5 cellular contexts compared by ENCODE assay signal in the genomic region with DNA sequence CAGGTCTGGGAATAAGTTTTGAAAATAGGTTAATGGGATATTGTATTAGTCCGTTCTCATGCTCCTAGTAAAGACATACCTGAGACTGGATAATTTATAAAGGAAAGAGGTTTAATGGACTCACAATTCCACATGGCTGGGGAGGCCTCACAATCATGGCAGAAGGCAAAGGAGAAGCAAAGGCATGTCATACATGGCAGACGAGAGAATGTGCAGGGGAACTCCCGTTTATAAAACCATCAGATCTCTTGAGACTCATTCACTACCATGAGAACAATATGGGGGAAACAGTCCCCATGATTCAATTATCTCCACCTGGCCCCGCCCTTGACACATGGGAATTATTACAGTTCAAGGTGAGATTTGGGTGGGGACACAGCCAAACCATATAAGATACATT.
A peak's percentile ranks its signal among the peaks of the same experiment; 100 is the strongest.
DNase-seq lines count a peak whose midpoint lies in the region; ATAC-seq, FAIRE-seq and TF ChIP-seq lines count a peak whose summit lies in the region.
"Not testable (repeated sequence)": the region's sequence is repeated elsewhere in the genome, so short reads cannot be mapped to it uniquely, and the experiment has no call there.

No MANE protein-coding gene starts in this region.

- not testable (repeated sequence) for H3K27me3 Mint-ChIP-seq in endothelial cell (ENCODE audit: unreplicated experiment); osteocyte (ENCODE audit: unreplicated experiment)

- 70% methylated on average over 4 of the region's 4 CpGs for WGBS in K562 (ENCODE audit: insufficient coverage, low coverage, missing lambda C conversion rate)
- WGBS in HepG2 (ENCODE audit: low lambda C conversion rate), result 97% methylated on average over 4 of the region's 4 CpGs

- not testable (repeated sequence) for H3K9me3 Mint-ChIP-seq in endothelial cell (ENCODE audit: unreplicated experiment); osteocyte (ENCODE audit: unreplicated experiment)

- H3K36me3 ChIP-seq in HEK293 (ENCODE audit: control insufficient read depth in 2 of 2, insufficient read depth in 1 of 2, low read length in 2 of 2), result peaks cover 0 to 26% of the 10 kb centered on the region in 2 experiments; a peak in 2 of 3 replicates
- H3K36me3 ChIP-seq in K562 (ENCODE audit: control insufficient read depth, insufficient read depth, low read length); HepG2 (replicated peaks in 1 of 2; ENCODE audit: control insufficient read depth in 1 of 2, insufficient read depth in 2 of 2, low read length in 2 of 2): not testable (repeated sequence)

- not testable (repeated sequence) for TF ChIP-seq EP300 in K562 (IDR thresholded peaks at IDR 0.05; ENCODE audit: low read length); HepG2 (IDR thresholded peaks at IDR 0.05; ENCODE audit: low read depth in 2 of 2, low read length in 2 of 2); HepG2 (CRISPR knock-in tag; IDR thresholded peaks at IDR 0.05; ENCODE audit: borderline replicate concordance)

- H3K4me3 ChIP-seq in HEK293 (ENCODE audit: low read depth, low read length); K562; HepG2 (replicated peaks in 1 of 3; ENCODE audit: insufficient read depth in 1 of 3, low read depth in 2 of 3, low read length in 3 of 3): not testable (repeated sequence)

- not testable (repeated sequence) for H3K9me3 ChIP-seq in HEK293 (ENCODE audit: control insufficient read depth, insufficient read depth, low read depth, low read length); K562 (replicated peaks; ENCODE audit: control insufficient read depth, insufficient read depth, low read depth, low read length); HepG2 (ENCODE audit: low read length)

- TF ChIP-seq RAD21 in K562 (CRISPR knock-in tag; conservative IDR thresholded peaks at IDR 0.05 in 1 of 2, IDR thresholded peaks at IDR 0.05 in 1 of 2); HepG2 (CRISPR knock-in tag; IDR thresholded peaks at IDR 0.05): not testable (repeated sequence)

- H3K27ac Mint-ChIP-seq in endothelial cell (ENCODE audit: unreplicated experiment), result not testable (repeated sequence)
- H3K27ac Mint-ChIP-seq in osteocyte (ENCODE audit: unreplicated experiment), result peak overlapping the region; percentile 54

- H3K4me2 ChIP-seq in K562 (ENCODE audit: insufficient read depth, low read length); HepG2 (ENCODE audit: low read depth, low read length): not testable (repeated sequence)

- H3K27me3 ChIP-seq in K562 (ENCODE audit: control insufficient read depth in 2 of 2, insufficient read depth in 2 of 2, low read length in 2 of 2); HepG2 (ENCODE audit: control insufficient read depth in 1 of 2, insufficient read depth in 2 of 2, low read length in 2 of 2): not testable (repeated sequence)

- not testable (repeated sequence) for TF ChIP-seq POLR2A in K562 (conservative IDR thresholded peaks at IDR 0.05); HepG2 (IDR thresholded peaks at IDR 0.05; ENCODE audit: insufficient read depth in 1 of 2, low read depth in 2 of 2, low read length in 2 of 2)

- CTCF ChIA-PET in HEK293 (lab: Yijun Ruan, JAX); K562 (lab: Yijun Ruan, JAX; ENCODE audit: low intra/inter-chr PET ratio); HepG2 (lab: Yijun Ruan, JAX; ENCODE audit: low intra/inter-chr PET ratio, low total read pairs): not testable (repeated sequence)

- DNase-seq in K562 (ENCODE audit: extremely low read depth in 1 of 4, low spot score in 3 of 4); endothelial cell (ENCODE audit: low spot score); HepG2 (ENCODE audit: low spot score); osteocyte (ENCODE audit: extremely low spot score, unreplicated experiment): not testable (repeated sequence)

- not testable (repeated sequence) for TF ChIP-seq CTCF in HEK293 (tag by site-specific recombination; IDR thresholded peaks at IDR 0.05); K562 (IDR thresholded peaks at IDR 0.05 in 2 of 3, conservative IDR thresholded peaks at IDR 0.05 in 1 of 3; ENCODE audit: insufficient read depth in 2 of 3, low read depth in 1 of 3, low read length in 3 of 3); endothelial cell (IDR thresholded peaks at IDR 0.05; ENCODE audit: unreplicated experiment); HepG2 (CRISPR knock-in tag; IDR thresholded peaks at IDR 0.05); osteocyte (IDR thresholded peaks at IDR 0.05)

- ATAC-seq in K562, HepG2: not testable (repeated sequence)

- not testable (repeated sequence) for H3K4me1 ChIP-seq in HEK293 (ENCODE audit: control insufficient read depth, insufficient read depth, low read length); K562 (replicated peaks in 1 of 2; ENCODE audit: control insufficient read depth in 2 of 2, insufficient read depth in 2 of 2, low read length in 2 of 2); HepG2 (ENCODE audit: insufficient read depth, low read length)

- H2AFZ ChIP-seq in K562 (ENCODE audit: low read depth, low read length); HepG2 (ENCODE audit: low read length): not testable (repeated sequence)

- not testable (repeated sequence) for H3K79me2 ChIP-seq in K562 (ENCODE audit: control insufficient read depth, insufficient read depth, low read length); HepG2 (ENCODE audit: insufficient read depth, low read length)

- intact Hi-C loops in K562 (cut with micrococcal nuclease); HepG2 (cut with micrococcal nuclease; ENCODE audit: unreplicated experiment): not testable (repeated sequence)

- not testable (repeated sequence) for FAIRE-seq in K562 (lab: Jason Lieb, UNC); HepG2 (lab: Jason Lieb, UNC)

- peak overlapping the region; percentile 16 for H3K4me3 Mint-ChIP-seq in endothelial cell (ENCODE audit: unreplicated experiment)
- not testable (repeated sequence) for H3K4me3 Mint-ChIP-seq in osteocyte (ENCODE audit: unreplicated experiment)

- H3K27ac ChIP-seq in HEK293 (ENCODE audit: extremely low read depth, low read depth, low read length); K562 (ENCODE audit: extremely low read depth, low read depth, low read length); HepG2 (ENCODE audit: extremely low read length, insufficient read depth, low read length): not testable (repeated sequence)

- POLR2A ChIA-PET in HEK293 (lab: Yijun Ruan, JAX); HepG2 (lab: Yijun Ruan, JAX): not testable (repeated sequence)
- POLR2A ChIA-PET in K562 (lab: Yijun Ruan, JAX), result interaction anchor here (1.0 to 1.9 kb wide), 3 partner anchors 10 to 29 kb away, joined by 3 to 8 read pairs (median 7); no protein-coding TSS in a partner anchor

- in situ Hi-C loops in K562 (cut with MboI); HepG2 (cut with HindIII; ENCODE audit: extremely low pct_ligation_motif_present, low pct_unique_long_range_greater_than_20kb): not testable (repeated sequence)

- not testable (repeated sequence) for H4K20me1 ChIP-seq in K562 (replicated peaks; ENCODE audit: control insufficient read depth, insufficient read depth, low read length); HepG2 (ENCODE audit: insufficient read depth, low read length)

- not testable (repeated sequence) for H3K9ac ChIP-seq in K562 (ENCODE audit: insufficient read depth in 1 of 2, low read depth in 2 of 2, low read length in 2 of 2); HepG2 (ENCODE audit: insufficient read depth, low read depth, low read length)

- not testable (repeated sequence) for H3K9me1 ChIP-seq in K562 (ENCODE audit: control insufficient read depth, insufficient read depth, low read length)

- not testable (repeated sequence) for H3K4me1 Mint-ChIP-seq in endothelial cell (ENCODE audit: unreplicated experiment)
- peaks cover 29% of the 10 kb centered on the region for H3K4me1 Mint-ChIP-seq in osteocyte (ENCODE audit: unreplicated experiment)

- H3K36me3 Mint-ChIP-seq in endothelial cell (ENCODE audit: low read depth, unreplicated experiment), result peaks cover 38% of the 10 kb centered on the region
- H3K36me3 Mint-ChIP-seq in osteocyte (ENCODE audit: unreplicated experiment), result peaks cover 19% of the 10 kb centered on the region

- not testable (repeated sequence) for BruUV-seq in K562 (replicated peaks; lab: Mats Ljungman, UMichigan); HepG2 (replicated peaks; lab: Mats Ljungman, UMichigan)

TF ChIP-seq in HEK293, 187 proteins besides CTCF, POLR2A, EP300 and RAD21 (continues in another document):
- TF ChIP-seq SETDB1 (IDR thresholded peaks at IDR 0.05; ENCODE audit: insufficient read length, low read length), result peak; percentile 86

TF ChIP-seq in K562, 482 proteins besides CTCF, POLR2A, EP300 and RAD21:
- TF ChIP-seq CBX3 (IDR thresholded peaks at IDR 0.05; ENCODE audit: borderline replicate concordance in 1 of 2, low read length in 2 of 2) (0 out of 3 replicates have a peak, but pooled peaks of 1 of the 2 experiments have one; percentile 20), ZNF431 (CRISPR knock-in tag; IDR thresholded peaks at IDR 0.05) (peak; percentile 99)
TF ChIP-seq in K562: peak in this region for 2; not testable (repeated sequence) for 480.

TF ChIP-seq in HepG2, 621 proteins besides CTCF, POLR2A, EP300 and RAD21:
- TF ChIP-seq ZNF431 (CRISPR knock-in tag; IDR thresholded peaks at IDR 0.05; ENCODE audit: borderline replicate concordance, low read depth), result peak; percentile 98; the same call in 1 of the 2 replicates
